Comparison of ENCODE assay signal across 10 cellular contexts in genomic region chr2:11752906-11753305, GRCh38. TPM values are rescaled to one million over a fixed set of nuclear protein-coding genes. Genes with fewer than 3 reads are reported as not detected.
A peak's percentile ranks its signal among the peaks of the same experiment; 100 is the strongest.
DNase-seq lines count a peak whose midpoint lies in the region.
"Had no signal": no experiment of that assay in that cellular context is flagged by ENCODE, and none has a peak within 500 bp of the region (broad histone marks: within the 10 kb centered on the region; RNA-seq: fewer than 3 reads in every experiment).

No MANE protein-coding gene starts in this region.

- H3K4me3 ChIP-seq in skeletal muscle tissue (ENCODE audit: low read length in 3 of 3), result peak overlapping the region in 1 of 3 donors; percentile 19

- H3K27ac Mint-ChIP-seq in dendritic cell treated with granulocyte-macrophage colony-stimulating factor and Interleukin-4, amounts not matched to agents 40 ng/mL and 50 ng/mL, for 4 days, result peak overlapping the region; percentile 52

- H3K9me3 ChIP-seq in skeletal muscle tissue (ENCODE audit: control insufficient read depth in 3 of 3, low read length in 3 of 3), result no peaks in the 10 kb centered on the region

- DNase-seq in NOMO-1 treated with DMSO at 0.1 percent for 48 hours (lab: John Stamatoyannopoulos, UW; ENCODE audit: unreplicated experiment) (peak; percentile 21), NOMO-1 treated with dmso at 0.1 percent for 144 hours (lab: John Stamatoyannopoulos, UW; ENCODE audit: unreplicated experiment) (no peak), NCI-H345 (lab: John Stamatoyannopoulos, UW) (peak; percentile 54), NCI-H128 (lab: John Stamatoyannopoulos, UW; ENCODE audit: unreplicated experiment) (no peak), NCI-H526 treated with DMSO at 0.1 percent for 48 hours (lab: John Stamatoyannopoulos, UW) (no peak), activated gamma-delta T cell treated with Interleukin-2 at 50 U/mL for 16 hours (no peak)
- DNase-seq: NCI-H2171 treated with DMSO at 0.1 percent for 48 hours; stimulated activated CD4-positive, alpha-beta T cell treated with anti-CD3 and anti-CD28 coated beads, Interleukin-1b, Interleukin-23, amount 100 ng/mL, for 48 hours had no signal

- peaks cover 72% of the 10 kb centered on the region for H3K4me1 Mint-ChIP-seq in dendritic cell treated with granulocyte-macrophage colony-stimulating factor and Interleukin-4, amounts not matched to agents 40 ng/mL and 50 ng/mL, for 4 days (ENCODE audit: low read depth)

- H3K27me3 ChIP-seq in skeletal muscle tissue (ENCODE audit: control insufficient read depth in 3 of 3, insufficient read depth in 3 of 3, low read length in 3 of 3), result no peaks in the 10 kb centered on the region

- peak overlapping the region in 1 of 3 donors; percentile 3 for H3K9ac ChIP-seq in skeletal muscle tissue (ENCODE audit: low read depth in 1 of 3, low read length in 3 of 3)

- peak overlapping the region; percentile 77 for H3K27ac ChIP-seq in skeletal muscle tissue (ENCODE audit: low read depth, low read length)

- intact Hi-C loops in dendritic cell treated with granulocyte-macrophage colony-stimulating factor and Interleukin-4, amounts not matched to agents 40 ng/mL and 50 ng/mL, for 4 days (cut with micrococcal nuclease), result no loop called here

- peaks cover 8% of the 10 kb centered on the region for H3K36me3 Mint-ChIP-seq in dendritic cell treated with granulocyte-macrophage colony-stimulating factor and Interleukin-4, amounts not matched to agents 40 ng/mL and 50 ng/mL, for 4 days (ENCODE audit: low read depth)

- H3K4me3 Mint-ChIP-seq in dendritic cell treated with granulocyte-macrophage colony-stimulating factor and Interleukin-4, amounts not matched to agents 40 ng/mL and 50 ng/mL, for 4 days, result no peak overlapping the region

- H3K27me3 Mint-ChIP-seq in dendritic cell treated with granulocyte-macrophage colony-stimulating factor and Interleukin-4, amounts not matched to agents 40 ng/mL and 50 ng/mL, for 4 days, result peaks cover 13% of the 10 kb centered on the region

- no peaks in the 10 kb centered on the region for H3K36me3 ChIP-seq in skeletal muscle tissue (ENCODE audit: control insufficient read depth in 3 of 3, insufficient read depth in 3 of 3, low read length in 3 of 3)

- H3K9me3 Mint-ChIP-seq in dendritic cell treated with granulocyte-macrophage colony-stimulating factor and Interleukin-4, amounts not matched to agents 40 ng/mL and 50 ng/mL, for 4 days, result no peaks in the 10 kb centered on the region

- peaks cover 45 to 72% (median 67%) of the 10 kb centered on the region in 3 donors for H3K4me1 ChIP-seq in skeletal muscle tissue (ENCODE audit: control insufficient read depth in 3 of 3, insufficient read depth in 3 of 3, low read length in 3 of 3)

RNA-seq across cellular contexts. Expression of gene LPIN1, which starts 6.5 kb away (rescaled TPM):
- 18.8 TPM for total RNA-seq in skeletal muscle tissue

Comparison
In these comparisons a context has a peak if more than half of its experiments do, and no peak if none do; other contexts are left out.
1. DNase-seq: peak in NOMO-1 treated with DMSO at 0.1 percent for 48 hours (single experiment) and NCI-H345 (single experiment); none in NOMO-1 treated with dmso at 0.1 percent for 144 hours (single experiment), NCI-H128 (single experiment), NCI-H526 treated with DMSO at 0.1 percent for 48 hours (single experiment) and activated gamma-delta T cell treated with Interleukin-2 at 50 U/mL for 16 hours (single experiment).